In genomic region chr20:45300961-45301360, GRCh38 we compare ENCODE assay signal across 8 cellular contexts. TPM values are rescaled to one million over a fixed set of nuclear protein-coding genes. Genes with fewer than 3 reads are reported as not detected.
A peak's percentile ranks its signal among the peaks of the same experiment; 100 is the strongest.
DNase-seq lines count a peak whose midpoint lies in the region; ATAC-seq, FAIRE-seq and TF ChIP-seq lines count a peak whose summit lies in the region.

No MANE protein-coding gene starts in this region.

- 0 out of 2 replicates have a peak, but pooled peaks cover 3% of the 10 kb centered on the region for H3K4me1 ChIP-seq in Caco-2
- H3K4me1 ChIP-seq in endothelial cell of umbilical vein (ENCODE audit: control insufficient read depth, extremely low read depth, insufficient read depth, low read length) = no peaks in the 10 kb centered on the region

- H2AFZ ChIP-seq in endothelial cell of umbilical vein (ENCODE audit: low read depth, low read length) = no peak overlapping the region

- no peaks in the 10 kb centered on the region for H3K9me1 ChIP-seq in endothelial cell of umbilical vein (replicated peaks; ENCODE audit: control insufficient read depth, extremely low read depth, insufficient read depth, low read length)

- TF ChIP-seq CTCF in Caco-2 (IDR thresholded peaks at IDR 0.05; ENCODE audit: insufficient read depth in 1 of 2, low read depth in 1 of 2, low read length in 1 of 2, severe bottlenecking in 1 of 2, unreplicated experiment in 1 of 2) (peak; percentile 61 to 88), endothelial cell of umbilical vein (IDR thresholded peaks at IDR 0.05; ENCODE audit: extremely low read depth in 1 of 2, insufficient read depth in 1 of 2, low read depth in 1 of 2, low read length in 2 of 2) (peak; percentile 33 to 58)

- H3K79me2 ChIP-seq in endothelial cell of umbilical vein (ENCODE audit: control insufficient read depth, insufficient read depth, low read length) = no peaks in the 10 kb centered on the region

- H3K9me3 Mint-ChIP-seq in Caco-2 (ENCODE audit: unreplicated experiment) = no peaks in the 10 kb centered on the region
- no peaks in the 10 kb centered on the region for H3K9me3 Mint-ChIP-seq in stimulated activated naive B cell treated with anti-CD40 and anti-IgM and Interleukin-4, amounts not matched to agents 10 μg/mL and 1 μg/mL and 100 μg/mL, for 72 hours

- no peaks in the 10 kb centered on the region for H3K4me1 Mint-ChIP-seq in Caco-2 (ENCODE audit: low read depth, unreplicated experiment)
- no peaks in the 10 kb centered on the region for H3K4me1 Mint-ChIP-seq in stimulated activated naive B cell treated with anti-CD40 and anti-IgM and Interleukin-4, amounts not matched to agents 10 μg/mL and 1 μg/mL and 100 μg/mL, for 72 hours

- no peaks in the 10 kb centered on the region for H3K36me3 Mint-ChIP-seq in Caco-2 (ENCODE audit: insufficient read depth, unreplicated experiment)
- H3K36me3 Mint-ChIP-seq in stimulated activated naive B cell treated with anti-CD40 and anti-IgM and Interleukin-4, amounts not matched to agents 10 μg/mL and 1 μg/mL and 100 μg/mL, for 72 hours = no peaks in the 10 kb centered on the region

- H3K9ac ChIP-seq in endothelial cell of umbilical vein (replicated peaks; ENCODE audit: extremely low read depth, insufficient read depth, low read length) = no peak overlapping the region

- H3K36me3 ChIP-seq in Caco-2 (ENCODE audit: control insufficient read depth, insufficient read depth, low read length) (no peaks in the 10 kb centered on the region), endothelial cell of umbilical vein (ENCODE audit: control insufficient read depth in 2 of 2, extremely low read depth in 1 of 2, insufficient read depth in 2 of 2, low read length in 2 of 2) (no peaks in the 10 kb centered on the region)

- BruUV-seq in Caco-2 (replicated peaks; lab: Mats Ljungman, UMichigan) (no TSS peak), endothelial cell of umbilical vein (replicated peaks; lab: Mats Ljungman, UMichigan) (no TSS peak)

- POLR2A ChIA-PET in Caco-2 (lab: Charles Lee) (interaction anchor here (0.6 kb wide), 1 partner anchor 72 kb away, joined by 5 read pairs; no protein-coding TSS in a partner anchor), endothelial cell of umbilical vein (lab: Charles Lee) (no interaction called here)

- DNase-seq in Caco-2 (peak; percentile 84 to 85), RKO (ENCODE audit: low spot score) (peak; percentile 62), endothelial cell of umbilical vein (ENCODE audit: low read depth, low spot score) (peak; percentile 13), COLO829 (ENCODE audit: low spot score) (no peak)
- DNase-seq in stimulated activated naive B cell treated with anti-CD40 and anti-IgM and Interleukin-4, amounts not matched to agents 10 μg/mL and 1 μg/mL and 100 μg/mL, for 72 hours = no peak

- ATAC-seq in GM21526 (IDR thresholded peaks at IDR 0.05; ENCODE audit: low FRiP score, unreplicated experiment) (peak; percentile 66), GM21528 (IDR thresholded peaks at IDR 0.05; ENCODE audit: low FRiP score, unreplicated experiment) (no peak), HG02763 (IDR thresholded peaks at IDR 0.05; ENCODE audit: unreplicated experiment) (no peak)
- peak; percentile 83 to 95 for ATAC-seq in stimulated activated naive B cell treated with anti-CD40 and anti-IgM and Interleukin-4, amounts not matched to agents 10 μg/mL and 1 μg/mL and 100 μg/mL, for 72 hours (replicated peaks)

- H3K9me3 ChIP-seq in Caco-2 (no peaks in the 10 kb centered on the region), endothelial cell of umbilical vein (replicated peaks; ENCODE audit: control insufficient read depth, insufficient read depth, low read length) (no peaks in the 10 kb centered on the region)

- no peaks in the 10 kb centered on the region for H3K27me3 ChIP-seq in Caco-2 (replicated peaks; ENCODE audit: control insufficient read depth, insufficient read depth, low read length)
- peaks cover 3 to 12% of the 10 kb centered on the region in 2 experiments for H3K27me3 ChIP-seq in endothelial cell of umbilical vein (ENCODE audit: control insufficient read depth in 2 of 2, insufficient read depth in 2 of 2, low read length in 2 of 2)

- dilution Hi-C loops in endothelial cell of umbilical vein (cut with MboI; ENCODE audit: extremely low pct_ligation_motif_present, low sequenced_read_pairs) = no loop called here

- no peak overlapping the region for H3K4me3 Mint-ChIP-seq in Caco-2 (ENCODE audit: unreplicated experiment)
- no peak overlapping the region for H3K4me3 Mint-ChIP-seq in stimulated activated naive B cell treated with anti-CD40 and anti-IgM and Interleukin-4, amounts not matched to agents 10 μg/mL and 1 μg/mL and 100 μg/mL, for 72 hours

- H3K4me3 ChIP-seq in Caco-2 (ENCODE audit: low read depth, low read length) (no peak overlapping the region), endothelial cell of umbilical vein (replicated peaks in 1 of 3; ENCODE audit: insufficient read depth in 1 of 3, low read depth in 1 of 3, low read length in 3 of 3) (no peak overlapping the region)

- no peak overlapping the region for H3K4me2 ChIP-seq in endothelial cell of umbilical vein (ENCODE audit: insufficient read depth, low read length)

- intact Hi-C loops in Caco-2 (cut with micrococcal nuclease; ENCODE audit: unreplicated experiment) (no loop called here), endothelial cell of umbilical vein (cut with micrococcal nuclease) (no loop called here)

- no peak overlapping the region for H3K27ac ChIP-seq in endothelial cell of umbilical vein (ENCODE audit: insufficient read depth, low read depth, low read length)

- no peak overlapping the region for H3K27ac Mint-ChIP-seq in Caco-2 (ENCODE audit: unreplicated experiment)
- H3K27ac Mint-ChIP-seq in stimulated activated naive B cell treated with anti-CD40 and anti-IgM and Interleukin-4, amounts not matched to agents 10 μg/mL and 1 μg/mL and 100 μg/mL, for 72 hours = no peak overlapping the region

- H3K27me3 Mint-ChIP-seq in Caco-2 (ENCODE audit: insufficient read depth, unreplicated experiment) = peaks cover 9% of the 10 kb centered on the region
- H3K27me3 Mint-ChIP-seq in stimulated activated naive B cell treated with anti-CD40 and anti-IgM and Interleukin-4, amounts not matched to agents 10 μg/mL and 1 μg/mL and 100 μg/mL, for 72 hours = peaks cover 67 to 78% of the 10 kb centered on the region in 2 donors

- no peaks in the 10 kb centered on the region for H4K20me1 ChIP-seq in endothelial cell of umbilical vein (replicated peaks; ENCODE audit: control insufficient read depth, extremely low read depth, insufficient read depth, low read length)

- CTCF ChIA-PET in Caco-2 (lab: Charles Lee) = interaction anchor here (0.6 to 5.8 kb wide), 19 partner anchors 8 to 743 kb away, joined by 3 to 59 read pairs (median 5); partner anchors contain the start of gene SYS1
- CTCF ChIA-PET in endothelial cell of umbilical vein (lab: Charles Lee) = interaction anchor here (0.6 to 4.3 kb wide), 9 partner anchors 7 to 257 kb away, joined by 3 to 35 read pairs (median 8); no protein-coding TSS in a partner anchor

- TF ChIP-seq POLR2A in endothelial cell of umbilical vein (IDR thresholded peaks at IDR 0.05; ENCODE audit: low read depth, low read length) = no peak

- FAIRE-seq in endothelial cell of umbilical vein (lab: Jason Lieb, UNC) = no peak

TF ChIP-seq in endothelial cell of umbilical vein, 7 proteins besides CTCF, POLR2A, EP300 and RAD21:
- no peak for TF ChIP-seq FOS (IDR thresholded peaks at IDR 0.05; ENCODE audit: borderline replicate concordance, insufficient read depth, low read length)

RNA-seq across cellular contexts. Expression of gene RBPJL, which starts 5.7 kb away (rescaled TPM):
- total RNA-seq in Caco-2 (2022) (not detected in 2 replicates), endothelial cell of umbilical vein (not detected in 2 replicates)
- not detected in 2 replicates for polyA plus RNA-seq in endothelial cell of umbilical vein
- polyA plus RNA-seq in endothelial cell of umbilical vein (2011; cell fraction: cytosol; rRNA removed) = not detected in 2 replicates
- not detected in 2 replicates for polyA plus RNA-seq in endothelial cell of umbilical vein (2011; cell fraction: nucleus; rRNA removed)
- not detected in 2 replicates for polyA plus RNA-seq in endothelial cell of umbilical vein (2012)
- not detected in 2 replicates for polyA minus RNA-seq in endothelial cell of umbilical vein
- not detected for polyA minus RNA-seq in endothelial cell of umbilical vein (2011; cell fraction: cytosol; rRNA and poly(A)+ RNA removed)
- not detected in 2 replicates for polyA minus RNA-seq in endothelial cell of umbilical vein (2011; cell fraction: nucleus; rRNA and poly(A)+ RNA removed)

RNA-seq across cellular contexts. Expression of gene MATN4, which starts 7.1 kb away (rescaled TPM):
- total RNA-seq in Caco-2 (2022) (not detected in 2 replicates), endothelial cell of umbilical vein (0.14 TPM in 1 of 2 replicates, not detected in the other)
- 0.10 and 0.11 TPM in 2 replicates for polyA plus RNA-seq in endothelial cell of umbilical vein
- 0.03 TPM in 1 of 2 replicates, not detected in the other for polyA plus RNA-seq in endothelial cell of umbilical vein (2011; cell fraction: cytosol; rRNA removed)
- polyA plus RNA-seq in endothelial cell of umbilical vein (2011; cell fraction: nucleus; rRNA removed) = not detected in 2 replicates
- not detected in 2 replicates for polyA plus RNA-seq in endothelial cell of umbilical vein (2012)
- polyA minus RNA-seq in endothelial cell of umbilical vein = 0.11 and 0.17 TPM in 2 replicates
- not detected for polyA minus RNA-seq in endothelial cell of umbilical vein (2011; cell fraction: cytosol; rRNA and poly(A)+ RNA removed)
- polyA minus RNA-seq in endothelial cell of umbilical vein (2011; cell fraction: nucleus; rRNA and poly(A)+ RNA removed) = not detected in 2 replicates

RNA-seq across cellular contexts. Expression of gene SLPI, which starts 46.6 kb away (rescaled TPM):
- total RNA-seq in Caco-2 (2022) (3.0 TPM in 2 replicates), endothelial cell of umbilical vein (not detected in 2 replicates)
- polyA plus RNA-seq in endothelial cell of umbilical vein = not detected in 2 replicates
- not detected in 2 replicates for polyA plus RNA-seq in endothelial cell of umbilical vein (2011; cell fraction: cytosol; rRNA removed)
- polyA plus RNA-seq in endothelial cell of umbilical vein (2011; cell fraction: nucleus; rRNA removed) = not detected in 2 replicates
- not detected in 2 replicates for polyA plus RNA-seq in endothelial cell of umbilical vein (2012)
- polyA minus RNA-seq in endothelial cell of umbilical vein = not detected in 2 replicates
- polyA minus RNA-seq in endothelial cell of umbilical vein (2011; cell fraction: cytosol; rRNA and poly(A)+ RNA removed) = 50.4 TPM
- polyA minus RNA-seq in endothelial cell of umbilical vein (2011; cell fraction: nucleus; rRNA and poly(A)+ RNA removed) = 5.4 and 9.8 TPM in 2 replicates

RNA-seq across cellular contexts. Expression of gene SDC4, which starts 47.3 kb away (rescaled TPM):
- 227 and 242 TPM in 2 replicates for total RNA-seq in Caco-2 (2022)
- total RNA-seq in endothelial cell of umbilical vein = 28.7 and 32.0 TPM in 2 replicates
- polyA plus RNA-seq in endothelial cell of umbilical vein = 23.1 and 26.3 TPM in 2 replicates
- 21.9 and 24.6 TPM in 2 replicates for polyA plus RNA-seq in endothelial cell of umbilical vein (2011; cell fraction: cytosol; rRNA removed)
- polyA plus RNA-seq in endothelial cell of umbilical vein (2011; cell fraction: nucleus; rRNA removed) = 12.5 and 13.1 TPM in 2 replicates
- polyA plus RNA-seq in endothelial cell of umbilical vein (2012) = 39.6 and 39.9 TPM in 2 replicates
- 35.6 and 41.7 TPM in 2 replicates for polyA minus RNA-seq in endothelial cell of umbilical vein
- 39.9 TPM for polyA minus RNA-seq in endothelial cell of umbilical vein (2011; cell fraction: cytosol; rRNA and poly(A)+ RNA removed)
- polyA minus RNA-seq in endothelial cell of umbilical vein (2011; cell fraction: nucleus; rRNA and poly(A)+ RNA removed) = 5.9 and 7.6 TPM in 2 replicates

Comparison
In these comparisons a context has a peak if more than half of its experiments do, and no peak if none do; other contexts are left out.
1. DNase-seq: peak in Caco-2 (2 of 2), RKO (single experiment) and endothelial cell of umbilical vein (single experiment); none in stimulated activated naive B cell treated with anti-CD40 and anti-IgM and Interleukin-4, amounts not matched to agents 10 μg/mL and 1 μg/mL and 100 μg/mL, for 72 hours (single experiment) and COLO829 (single experiment).
2. ATAC-seq: peak in GM21526 (single experiment) and stimulated activated naive B cell treated with anti-CD40 and anti-IgM and Interleukin-4, amounts not matched to agents 10 μg/mL and 1 μg/mL and 100 μg/mL, for 72 hours (2 of 2); none in GM21528 (single experiment) and HG02763 (single experiment).